Comparison of ENCODE assay signal across 8 cellular contexts in the genomic region with DNA sequence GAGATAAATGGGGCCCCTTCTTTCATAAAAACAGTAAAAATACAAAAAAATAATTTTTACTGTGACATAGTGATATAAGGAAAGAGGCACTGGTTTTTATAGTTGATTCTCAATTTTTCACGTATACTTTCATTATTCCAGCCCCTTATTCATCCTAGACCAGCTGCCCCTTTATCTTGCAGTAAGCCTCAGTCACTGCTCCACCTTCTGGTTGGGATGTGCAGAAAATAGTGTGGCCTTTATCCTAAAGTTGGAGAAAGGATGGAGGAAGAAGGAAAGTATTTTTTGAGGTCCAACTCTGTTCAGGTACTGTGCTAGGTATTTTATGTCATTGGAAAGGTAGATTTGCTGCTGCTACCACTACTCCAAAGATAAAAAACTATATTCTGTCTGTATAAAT.
A peak's percentile ranks its signal among the peaks of the same experiment; 100 is the strongest.
DNase-seq lines count a peak whose midpoint lies in the region; FAIRE-seq and TF ChIP-seq lines count a peak whose summit lies in the region.

No MANE protein-coding gene starts in this region.

- H3K4me3 ChIP-seq in DOHH2 (ENCODE audit: low read length) (no peak overlapping the region), MG63 (no peak overlapping the region), bronchial epithelial cell (ENCODE audit: low read depth, low read length) (no peak overlapping the region), liver (ENCODE audit: low read depth in 1 of 3, low read length in 3 of 3) (no peak overlapping the region)

- H3K4me1 ChIP-seq in DOHH2 (ENCODE audit: control insufficient read depth, low read length): no peaks in the 10 kb centered on the region
- no peaks in the 10 kb centered on the region for H3K4me1 ChIP-seq in liver (ENCODE audit: control insufficient read depth in 4 of 4, insufficient read depth in 4 of 4, low read length in 3 of 4)

- no peak for FAIRE-seq in bronchial epithelial cell (lab: Jason Lieb, UNC)

- WGBS in liver: 41% methylated on average over 1 of the region's 1 CpG

- no peaks in the 10 kb centered on the region for H3K27me3 ChIP-seq in DOHH2 (ENCODE audit: control insufficient read depth, low read length)
- H3K27me3 ChIP-seq in MG63: no peaks in the 10 kb centered on the region
- no peaks in the 10 kb centered on the region for H3K27me3 ChIP-seq in bronchial epithelial cell (ENCODE audit: control insufficient read depth, insufficient read depth, low read length)
- H3K27me3 ChIP-seq in liver (ENCODE audit: control insufficient read depth in 4 of 4, insufficient read depth in 4 of 4, low read length in 3 of 4): no peaks in the 10 kb centered on the region

- no peaks in the 10 kb centered on the region for H3K79me2 ChIP-seq in DOHH2 (ENCODE audit: control insufficient read depth, low read length)

- H3K9me2 ChIP-seq in DOHH2 (replicated peaks; ENCODE audit: control insufficient read depth, low read length): no peaks in the 10 kb centered on the region

- H3K36me3 ChIP-seq in DOHH2 (ENCODE audit: control insufficient read depth, low read length) (peaks cover 19% of the 10 kb centered on the region), MG63 (peaks cover 23% of the 10 kb centered on the region), bronchial epithelial cell (ENCODE audit: control insufficient read depth, insufficient read depth, low read length) (peaks cover 1% of the 10 kb centered on the region), liver (ENCODE audit: control insufficient read depth in 4 of 4, insufficient read depth in 3 of 4, low read depth in 1 of 4, low read length in 3 of 4) (peaks cover 5 to 21% (median 9%) of the 10 kb centered on the region in 4 donors)

- H3K27ac ChIP-seq in DOHH2 (ENCODE audit: low read depth, low read length) (no peak overlapping the region), liver (ENCODE audit: low read depth in 1 of 2, low read length in 2 of 2) (no peak overlapping the region)

- H4K20me1 ChIP-seq in DOHH2 (ENCODE audit: control insufficient read depth, insufficient read depth, low read depth, low read length): no peaks in the 10 kb centered on the region

- peak; percentile 3 for DNase-seq in MG63
- no peak for DNase-seq in bronchial epithelial cell (ENCODE audit: low read depth)
- DNase-seq in C1 segment of cervical spinal cord (lab: John Stamatoyannopoulos, UW): no peak
- DNase-seq in NCI-H446 treated with DMSO at 0.1 percent for 48 hours (lab: John Stamatoyannopoulos, UW): no peak
- no peak for DNase-seq in RPMI8226
- DNase-seq in NCI-H345 treated with DMSO at 0.1 percent for 48 hours (lab: John Stamatoyannopoulos, UW; ENCODE audit: unreplicated experiment): no peak

- H3K9ac ChIP-seq in liver (ENCODE audit: low read depth in 1 of 2, low read length in 2 of 2): no peak overlapping the region

- TF ChIP-seq RAD21 in liver (IDR thresholded peaks at IDR 0.05): peak; percentile 89 to 95

- no peak overlapping the region for H3K4me2 ChIP-seq in DOHH2 (ENCODE audit: low read length)

- no peaks in the 10 kb centered on the region for H3K9me3 ChIP-seq in DOHH2 (ENCODE audit: control insufficient read depth, insufficient read depth, low read length)
- H3K9me3 ChIP-seq in MG63: no peaks in the 10 kb centered on the region
- H3K9me3 ChIP-seq in liver (ENCODE audit: control insufficient read depth in 4 of 4, low read length in 3 of 4): no peaks in the 10 kb centered on the region

- TF ChIP-seq CTCF in DOHH2 (IDR thresholded peaks at IDR 0.05; ENCODE audit: low read depth, low read length, poor library complexity, severe bottlenecking): peak; percentile 41
- peak; percentile 45 for TF ChIP-seq CTCF in bronchial epithelial cell (IDR thresholded peaks at IDR 0.05; ENCODE audit: insufficient read depth, low read length, severe bottlenecking)
- TF ChIP-seq CTCF in liver (IDR thresholded peaks at IDR 0.05; ENCODE audit: low read depth, low read length, missing input control): peak; percentile 65

- H3F3A ChIP-seq in DOHH2 (ENCODE audit: control insufficient read depth, insufficient read depth): no peaks in the 10 kb centered on the region

TF ChIP-seq in liver, 16 proteins besides CTCF, POLR2A, EP300 and RAD21:
- TF ChIP-seq HNF4A (conservative IDR thresholded peaks at IDR 0.05): no peak
- TF ChIP-seq, protein P1, sequence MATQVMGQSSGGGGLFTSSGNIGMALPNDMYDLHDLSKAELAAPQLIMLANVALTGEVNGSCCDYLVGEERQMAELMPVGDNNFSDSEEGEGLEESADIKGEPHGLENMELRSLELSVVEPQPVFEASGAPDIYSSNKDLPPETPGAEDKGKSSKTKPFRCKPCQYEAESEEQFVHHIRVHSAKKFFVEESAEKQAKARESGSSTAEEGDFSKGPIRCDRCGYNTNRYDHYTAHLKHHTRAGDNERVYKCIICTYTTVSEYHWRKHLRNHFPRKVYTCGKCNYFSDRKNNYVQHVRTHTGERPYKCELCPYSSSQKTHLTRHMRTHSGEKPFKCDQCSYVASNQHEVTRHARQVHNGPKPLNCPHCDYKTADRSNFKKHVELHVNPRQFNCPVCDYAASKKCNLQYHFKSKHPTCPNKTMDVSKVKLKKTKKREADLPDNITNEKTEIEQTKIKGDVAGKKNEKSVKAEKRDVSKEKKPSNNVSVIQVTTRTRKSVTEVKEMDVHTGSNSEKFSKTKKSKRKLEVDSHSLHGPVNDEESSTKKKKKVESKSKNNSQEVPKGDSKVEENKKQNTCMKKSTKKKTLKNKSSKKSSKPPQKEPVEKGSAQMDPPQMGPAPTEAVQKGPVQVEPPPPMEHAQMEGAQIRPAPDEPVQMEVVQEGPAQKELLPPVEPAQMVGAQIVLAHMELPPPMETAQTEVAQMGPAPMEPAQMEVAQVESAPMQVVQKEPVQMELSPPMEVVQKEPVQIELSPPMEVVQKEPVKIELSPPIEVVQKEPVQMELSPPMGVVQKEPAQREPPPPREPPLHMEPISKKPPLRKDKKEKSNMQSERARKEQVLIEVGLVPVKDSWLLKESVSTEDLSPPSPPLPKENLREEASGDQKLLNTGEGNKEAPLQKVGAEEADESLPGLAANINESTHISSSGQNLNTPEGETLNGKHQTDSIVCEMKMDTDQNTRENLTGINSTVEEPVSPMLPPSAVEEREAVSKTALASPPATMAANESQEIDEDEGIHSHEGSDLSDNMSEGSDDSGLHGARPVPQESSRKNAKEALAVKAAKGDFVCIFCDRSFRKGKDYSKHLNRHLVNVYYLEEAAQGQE (IDR thresholded peaks at IDR 0.05): no peak
- TF ChIP-seq YY1 (IDR thresholded peaks at IDR 0.05): no peak
- no peak for TF ChIP-seq JUND (IDR thresholded peaks at IDR 0.05)
- TF ChIP-seq FOXA2 (IDR thresholded peaks at IDR 0.05): no peak
- TF ChIP-seq, protein P2, sequence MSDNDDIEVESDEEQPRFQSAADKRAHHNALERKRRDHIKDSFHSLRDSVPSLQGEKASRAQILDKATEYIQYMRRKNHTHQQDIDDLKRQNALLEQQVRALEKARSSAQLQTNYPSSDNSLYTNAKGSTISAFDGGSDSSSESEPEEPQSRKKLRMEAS (IDR thresholded peaks at IDR 0.05): no peak
- no peak for TF ChIP-seq FOXA1 (IDR thresholded peaks at IDR 0.05)
- TF ChIP-seq SP1 (IDR thresholded peaks at IDR 0.05): no peak
- TF ChIP-seq, protein P3, sequence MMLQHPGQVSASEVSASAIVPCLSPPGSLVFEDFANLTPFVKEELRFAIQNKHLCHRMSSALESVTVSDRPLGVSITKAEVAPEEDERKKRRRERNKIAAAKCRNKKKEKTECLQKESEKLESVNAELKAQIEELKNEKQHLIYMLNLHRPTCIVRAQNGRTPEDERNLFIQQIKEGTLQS (IDR thresholded peaks at IDR 0.05): no peak
- no peak for TF ChIP-seq RXRA (IDR thresholded peaks at IDR 0.05)
- TF ChIP-seq, protein P4, sequence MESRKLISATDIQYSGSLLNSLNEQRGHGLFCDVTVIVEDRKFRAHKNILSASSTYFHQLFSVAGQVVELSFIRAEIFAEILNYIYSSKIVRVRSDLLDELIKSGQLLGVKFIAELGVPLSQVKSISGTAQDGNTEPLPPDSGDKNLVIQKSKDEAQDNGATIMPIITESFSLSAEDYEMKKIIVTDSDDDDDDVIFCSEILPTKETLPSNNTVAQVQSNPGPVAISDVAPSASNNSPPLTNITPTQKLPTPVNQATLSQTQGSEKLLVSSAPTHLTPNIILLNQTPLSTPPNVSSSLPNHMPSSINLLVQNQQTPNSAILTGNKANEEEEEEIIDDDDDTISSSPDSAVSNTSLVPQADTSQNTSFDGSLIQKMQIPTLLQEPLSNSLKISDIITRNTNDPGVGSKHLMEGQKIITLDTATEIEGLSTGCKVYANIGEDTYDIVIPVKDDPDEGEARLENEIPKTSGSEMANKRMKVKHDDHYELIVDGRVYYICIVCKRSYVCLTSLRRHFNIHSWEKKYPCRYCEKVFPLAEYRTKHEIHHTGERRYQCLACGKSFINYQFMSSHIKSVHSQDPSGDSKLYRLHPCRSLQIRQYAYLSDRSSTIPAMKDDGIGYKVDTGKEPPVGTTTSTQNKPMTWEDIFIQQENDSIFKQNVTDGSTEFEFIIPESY (IDR thresholded peaks at IDR 0.05): no peak
